13 cellular contexts compared by ENCODE assay signal in the genomic region with DNA sequence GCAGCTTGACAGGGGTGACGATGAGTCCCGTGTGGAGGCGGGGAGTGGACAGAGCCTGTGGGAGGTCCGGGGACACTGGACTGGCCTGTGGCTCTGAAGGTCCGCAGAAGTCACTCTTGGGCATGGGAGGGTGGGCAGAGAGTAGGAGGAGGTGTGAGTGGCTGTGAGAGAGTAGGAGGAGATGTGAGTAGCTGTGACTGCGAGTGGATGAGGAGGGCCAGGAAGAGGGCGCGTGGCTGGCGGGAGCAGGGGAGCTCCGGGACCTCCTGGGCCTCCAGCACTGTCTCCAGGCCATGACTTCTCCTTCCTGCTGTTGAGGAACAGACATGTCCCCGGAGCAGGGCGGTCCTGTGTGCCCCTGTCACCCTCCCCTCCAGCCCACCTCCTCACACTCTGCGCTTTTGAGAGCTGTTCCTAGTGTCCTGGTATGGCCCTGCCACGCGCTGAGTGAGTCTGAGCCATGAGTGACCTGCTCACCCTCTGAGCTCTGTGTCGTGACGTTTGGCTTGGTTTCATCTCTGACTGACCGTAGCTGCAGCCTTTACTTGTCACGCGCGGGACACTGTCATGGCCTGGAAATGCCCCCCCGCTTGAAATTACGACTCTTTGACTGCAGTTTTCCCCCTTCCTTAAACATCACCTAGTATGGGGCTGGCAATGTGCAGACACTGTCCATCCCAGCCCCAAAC.
DNase-seq lines count a peak whose midpoint lies in the region; ATAC-seq and TF ChIP-seq lines count a peak whose summit lies in the region.
"Had no signal": no experiment of that assay in that cellular context is flagged by ENCODE, and none has a peak within 500 bp of the region (broad histone marks: within the 10 kb centered on the region; RNA-seq: fewer than 3 reads in every experiment).

No MANE protein-coding gene starts in this region.

- no peak overlapping the region for H2AFZ ChIP-seq in mesenchymal stem cell (ENCODE audit: low read depth, low read length)

- H3K27ac ChIP-seq in Panc1 (ENCODE audit: low read length) (no peak overlapping the region), mesenchymal stem cell (ENCODE audit: low read length, poor library complexity, severe bottlenecking) (no peak overlapping the region), vagina (peak overlapping the region; percentile 17), tibial nerve (peak overlapping the region in 1 of 4 donors; percentile 25)
- H3K27ac ChIP-seq: brain microvascular endothelial cell, skin epidermis had no signal

- no peak overlapping the region for H2AK5ac ChIP-seq in mesenchymal stem cell (ENCODE audit: low read length, severe bottlenecking)

- H3K36me3 ChIP-seq in Panc1 (ENCODE audit: control insufficient read depth, insufficient read depth, low read length): no peaks in the 10 kb centered on the region
- H3K36me3 ChIP-seq in mesenchymal stem cell (ENCODE audit: control insufficient read depth in 1 of 2, insufficient read depth in 2 of 2, low read depth in 1 of 2, low read length in 2 of 2): peaks cover 3% of the 10 kb centered on the region in 2 experiments
- H3K36me3 ChIP-seq in vagina: no peaks in the 10 kb centered on the region
- peaks cover 0 to 7% (median 0%) of the 10 kb centered on the region in 3 donors for H3K36me3 ChIP-seq in tibial nerve
- H3K36me3 ChIP-seq: brain microvascular endothelial cell had no signal

- no peak overlapping the region for H3K4me3 Mint-ChIP-seq in MCF 10A (ENCODE audit: unreplicated experiment)
- H3K4me3 Mint-ChIP-seq: CD4-positive, CD25-positive, alpha-beta regulatory T cell; stimulated activated memory B cell treated with anti-CD40 and anti-IgM and Interleukin-4, amounts not matched to agents 10 μg/mL and 1 μg/mL and 100 μg/mL, for 72 hours had no signal

- peaks cover 6% of the 10 kb centered on the region for H3K36me3 Mint-ChIP-seq in MCF 10A (ENCODE audit: insufficient read depth, unreplicated experiment)
- H3K36me3 Mint-ChIP-seq: CD4-positive, CD25-positive, alpha-beta regulatory T cell had no signal

- 86% methylated on average over 23 of the region's 23 CpGs for WGBS in mesenchymal stem cell
- WGBS in tibial nerve, 2 donors: 59 to 61% methylated on average over 23 of the region's 23 CpGs

- no peak overlapping the region for H4K8ac ChIP-seq in mesenchymal stem cell (ENCODE audit: low read length)

- DNase-seq in Panc1 (ENCODE audit: low read depth, low spot score) (no peak), MCF 10A (ENCODE audit: unreplicated experiment) (no peak), mesenchymal stem cell (no peak), vagina (ENCODE audit: extremely low spot score in 2 of 2) (no peak), GM19238 (ENCODE audit: insufficient read length, low spot score) (no peak), tibial nerve (ENCODE audit: low spot score in 2 of 2) (no peak), posterior vena cava (ENCODE audit: low spot score) (no peak)
- DNase-seq: activated effector memory CD4-positive, alpha-beta T cell treated with Interleukin-2 at 50 U/mL for 16 hours; brain microvascular endothelial cell; CD4-positive, CD25-positive, alpha-beta regulatory T cell; NCI-H1436 had no signal

- no peak overlapping the region for H3K4me2 ChIP-seq in mesenchymal stem cell (ENCODE audit: low read length, poor library complexity, severe bottlenecking)

- POLR2A ChIA-PET in Panc1 (lab: Charles Lee) (no interaction called here), MCF 10A (lab: Yijun Ruan, JAX) (interaction anchor here (0.5 to 1.3 kb wide), 3 partner anchors 121 to 378 kb away, joined by 3 to 4 read pairs (median 3); no protein-coding TSS in a partner anchor)

- H2BK120ac ChIP-seq in mesenchymal stem cell (ENCODE audit: low read depth, low read length): no peak overlapping the region

- in situ Hi-C loops in Panc1 (cut with HindIII; ENCODE audit: low pct_unique_long_range_greater_than_20kb, low sequenced_read_pairs): no loop called here

- no TSS peak for BruUV-seq in Panc1 (replicated peaks; lab: Mats Ljungman, UMichigan)
- no TSS peak for BruUV-seq in MCF 10A (replicated peaks; lab: Mats Ljungman, UMichigan)

- H3K4me1 ChIP-seq in Panc1 (ENCODE audit: control insufficient read depth, insufficient read depth, low read length) (peaks cover 3% of the 10 kb centered on the region; the same call in 1 of the 2 replicates), mesenchymal stem cell (ENCODE audit: control insufficient read depth, insufficient read depth, low read depth, low read length) (peaks cover 34% of the 10 kb centered on the region), vagina (peaks cover 16% of the 10 kb centered on the region), tibial nerve (peaks cover 0 to 17% (median 0%) of the 10 kb centered on the region in 4 donors)

- no peak overlapping the region for H3K4ac ChIP-seq in mesenchymal stem cell (ENCODE audit: low read depth in 1 of 2, low read length in 2 of 2)

- TF ChIP-seq POLR2A in vagina (IDR thresholded peaks at IDR 0.05) (no peak), tibial nerve (IDR thresholded peaks at IDR 0.05) (no peak)

- no peak overlapping the region for H3K4me3 ChIP-seq in Panc1 (ENCODE audit: low read depth in 2 of 2, low read length in 2 of 2)
- H3K4me3 ChIP-seq in mesenchymal stem cell (ENCODE audit: insufficient read depth in 1 of 2, low read depth in 1 of 2, low read length in 2 of 2): peak overlapping the region in 1 of 2 experiments; percentile 68
- H3K4me3 ChIP-seq in vagina: peak overlapping the region; percentile 25 to 27
- no peak overlapping the region for H3K4me3 ChIP-seq in tibial nerve
- H3K4me3 ChIP-seq: skin epidermis had no signal

- H3K18ac ChIP-seq in mesenchymal stem cell (ENCODE audit: low read depth in 1 of 2, low read length in 2 of 2): no peak overlapping the region

- H2BK12ac ChIP-seq in mesenchymal stem cell (ENCODE audit: low read length in 2 of 2): no peak overlapping the region

- H3K9me3 ChIP-seq in Panc1 (ENCODE audit: control insufficient read depth, insufficient read depth, low read depth, low read length) (no peaks in the 10 kb centered on the region), mesenchymal stem cell (ENCODE audit: control insufficient read depth, low read length) (no peaks in the 10 kb centered on the region), vagina (no peaks in the 10 kb centered on the region), tibial nerve (peaks cover 0 to 8% (median 0%) of the 10 kb centered on the region in 4 donors)

- H4K91ac ChIP-seq in mesenchymal stem cell (ENCODE audit: low read length): peak overlapping the region; percentile 11

- peak overlapping the region; percentile 63 for H3K9ac ChIP-seq in mesenchymal stem cell (ENCODE audit: low read length)

- ATAC-seq in Panc1: peak; percentile 31; the same call in 1 of the 2 replicates
- ATAC-seq: stimulated activated memory B cell treated with anti-CD40 and anti-IgM and Interleukin-4, amounts not matched to agents 10 μg/mL and 1 μg/mL and 100 μg/mL, for 72 hours had no signal

- no peaks in the 10 kb centered on the region for H3K9me3 Mint-ChIP-seq in MCF 10A (ENCODE audit: unreplicated experiment)
- H3K9me3 Mint-ChIP-seq: CD4-positive, CD25-positive, alpha-beta regulatory T cell; stimulated activated memory B cell treated with anti-CD40 and anti-IgM and Interleukin-4, amounts not matched to agents 10 μg/mL and 1 μg/mL and 100 μg/mL, for 72 hours had no signal

- TF ChIP-seq CTCF in Panc1 (IDR thresholded peaks at IDR 0.05): no peak
- no peak for TF ChIP-seq CTCF in MCF 10A (IDR thresholded peaks at IDR 0.05; ENCODE audit: unreplicated experiment)
- TF ChIP-seq CTCF in vagina (IDR thresholded peaks at IDR 0.05): no peak
- no peak for TF ChIP-seq CTCF in tibial nerve (IDR thresholded peaks at IDR 0.05)

- H3K14ac ChIP-seq in mesenchymal stem cell (ENCODE audit: low read length in 2 of 2): no peak overlapping the region

- TF ChIP-seq EP300 in tibial nerve (IDR thresholded peaks at IDR 0.05): no peak

- H3K4me1 Mint-ChIP-seq in MCF 10A (ENCODE audit: insufficient read depth, unreplicated experiment): peaks cover 13% of the 10 kb centered on the region

- H3K79me1 ChIP-seq in mesenchymal stem cell (replicated peaks; ENCODE audit: low read length, poor library complexity, severe bottlenecking): peaks cover 4% of the 10 kb centered on the region

- peak overlapping the region; percentile 63 for H3K27ac Mint-ChIP-seq in MCF 10A (ENCODE audit: low read depth, unreplicated experiment)
- H3K27ac Mint-ChIP-seq: CD4-positive, CD25-positive, alpha-beta regulatory T cell; stimulated activated memory B cell treated with anti-CD40 and anti-IgM and Interleukin-4, amounts not matched to agents 10 μg/mL and 1 μg/mL and 100 μg/mL, for 72 hours had no signal

- intact Hi-C loops in Panc1 (cut with micrococcal nuclease; ENCODE audit: unreplicated experiment): no loop called here
- intact Hi-C loops in MCF 10A (cut with micrococcal nuclease): no loop called here
- intact Hi-C loops in vagina (cut with DNase I): no loop called here
- intact Hi-C loops in posterior vena cava (cut with DNase I): no loop called here

- H3K27me3 ChIP-seq in Panc1 (ENCODE audit: control insufficient read depth, insufficient read depth, low read length) (no peaks in the 10 kb centered on the region), mesenchymal stem cell (ENCODE audit: control insufficient read depth in 1 of 2, insufficient read depth in 1 of 2, low read length in 2 of 2) (no peaks in the 10 kb centered on the region), vagina (no peaks in the 10 kb centered on the region), tibial nerve (no peaks in the 10 kb centered on the region)
- H3K27me3 ChIP-seq: brain microvascular endothelial cell had no signal

- H3K27me3 Mint-ChIP-seq in MCF 10A (ENCODE audit: insufficient read depth, unreplicated experiment): no peaks in the 10 kb centered on the region
- H3K27me3 Mint-ChIP-seq: CD4-positive, CD25-positive, alpha-beta regulatory T cell; stimulated activated memory B cell treated with anti-CD40 and anti-IgM and Interleukin-4, amounts not matched to agents 10 μg/mL and 1 μg/mL and 100 μg/mL, for 72 hours had no signal

- H2BK5ac ChIP-seq in mesenchymal stem cell (ENCODE audit: low read depth, low read length, poor library complexity, severe bottlenecking): no peak overlapping the region

- H3K23ac ChIP-seq in mesenchymal stem cell (ENCODE audit: low read length in 2 of 2): no peak overlapping the region

- H2BK15ac ChIP-seq in mesenchymal stem cell (ENCODE audit: low read depth, poor library complexity, severe bottlenecking): no peak overlapping the region

- CTCF ChIA-PET in Panc1 (lab: Charles Lee) (no interaction called here), MCF 10A (lab: Yijun Ruan, JAX) (interaction anchor here (0.9 to 1.0 kb wide), 2 partner anchors 10 to 22 kb away, joined by 3 read pairs; no protein-coding TSS in a partner anchor)

Comparison
In these comparisons a context has a peak if more than half of its experiments do, and no peak if none do; other contexts are left out.
1. H3K4me3 ChIP-seq: peak in vagina (2 of 2); none in Panc1 (0 of 2) and tibial nerve (0 of 4).